8 cellular contexts compared by ENCODE assay signal in the genomic region with DNA sequence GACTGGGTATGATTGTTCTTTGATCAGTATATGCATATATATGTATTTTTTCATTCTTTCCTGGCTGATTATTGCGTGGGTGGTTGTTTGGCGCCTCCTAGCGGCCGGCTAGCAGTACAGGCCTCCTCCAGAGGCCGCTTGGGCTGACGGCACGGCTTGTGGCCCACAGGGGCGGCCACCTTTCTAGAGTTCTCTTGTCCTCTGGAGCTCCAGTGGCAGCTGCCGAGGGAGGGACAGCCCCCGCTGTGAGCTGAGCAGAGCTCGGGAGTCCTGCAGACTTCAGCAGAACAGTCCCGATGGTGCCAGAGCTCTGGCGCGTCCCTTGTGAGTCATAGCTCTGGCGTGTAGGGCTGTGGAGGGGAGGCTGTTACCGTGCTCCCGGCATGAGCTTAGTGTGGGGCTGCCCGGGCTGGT. TPM values are rescaled to one million over a fixed set of nuclear protein-coding genes. Genes with fewer than 3 reads are reported as not detected.
A peak's percentile ranks its signal among the peaks of the same experiment; 100 is the strongest.
DNase-seq lines count a peak whose midpoint lies in the region; ATAC-seq and TF ChIP-seq lines count a peak whose summit lies in the region.

No MANE protein-coding gene starts in this region.

- no peaks in the 10 kb centered on the region for H3K36me3 ChIP-seq in mucosa of descending colon (ENCODE audit: low read depth)

- no peak overlapping the region for H3K27ac Mint-ChIP-seq in stimulated activated memory B cell treated with anti-CD40 and anti-IgM and Interleukin-4, amounts not matched to agents 10 μg/mL and 1 μg/mL and 100 μg/mL, for 72 hours

- ATAC-seq in mucosa of descending colon = peak; percentile 85
- ATAC-seq in stimulated activated memory B cell treated with anti-CD40 and anti-IgM and Interleukin-4, amounts not matched to agents 10 μg/mL and 1 μg/mL and 100 μg/mL, for 72 hours = peak; percentile 80
- no peak for ATAC-seq in HG03432 (IDR thresholded peaks at IDR 0.05; ENCODE audit: unreplicated experiment)

- in situ Hi-C loops in KBM-7 (cut with MboI; ENCODE audit: low pct_unique_long_range_greater_than_20kb, low sequenced_read_pairs) = no loop called here

- no peaks in the 10 kb centered on the region for H3K36me3 Mint-ChIP-seq in stimulated activated memory B cell treated with anti-CD40 and anti-IgM and Interleukin-4, amounts not matched to agents 10 μg/mL and 1 μg/mL and 100 μg/mL, for 72 hours

- no peaks in the 10 kb centered on the region for H3K4me1 Mint-ChIP-seq in stimulated activated memory B cell treated with anti-CD40 and anti-IgM and Interleukin-4, amounts not matched to agents 10 μg/mL and 1 μg/mL and 100 μg/mL, for 72 hours

- peak overlapping the region; percentile 26 for H3K4me3 Mint-ChIP-seq in stimulated activated memory B cell treated with anti-CD40 and anti-IgM and Interleukin-4, amounts not matched to agents 10 μg/mL and 1 μg/mL and 100 μg/mL, for 72 hours

- H3K9me3 Mint-ChIP-seq in stimulated activated memory B cell treated with anti-CD40 and anti-IgM and Interleukin-4, amounts not matched to agents 10 μg/mL and 1 μg/mL and 100 μg/mL, for 72 hours = peaks cover 6% of the 10 kb centered on the region

- DNase-seq in AG09319 (ENCODE audit: extremely low read depth, low read depth) (no peak), KBM-7 (peak; percentile 58), dermis blood vessel endothelial cell (peak; percentile 41), mucosa of descending colon (peak; percentile 32 to 77 (median 58)), HPDE6-E6E7 (ENCODE audit: extremely low spot score) (no peak)
- DNase-seq in activated CD4-positive, alpha-beta T cell treated with anti-CD3 and anti-CD28 coated beads for 4 hours = peak; percentile 51 to 58

- intact Hi-C loops in mucosa of descending colon (cut with DNase I, micrococcal nuclease) = loop anchor here in 1 of 2 donors (5.0 kb wide), 1 partner anchor 281 kb away; no protein-coding TSS in a partner anchor

- H3K9me3 ChIP-seq in mucosa of descending colon = no peaks in the 10 kb centered on the region

- H3K27me3 Mint-ChIP-seq in stimulated activated memory B cell treated with anti-CD40 and anti-IgM and Interleukin-4, amounts not matched to agents 10 μg/mL and 1 μg/mL and 100 μg/mL, for 72 hours = no peaks in the 10 kb centered on the region

- no peak overlapping the region for H3K4me3 ChIP-seq in mucosa of descending colon

- no peaks in the 10 kb centered on the region for H3K4me1 ChIP-seq in mucosa of descending colon (ENCODE audit: low read depth)

- TF ChIP-seq CTCF in AG09319 (IDR thresholded peaks at IDR 0.05; ENCODE audit: low read depth, low read length) (peak; percentile 26), mucosa of descending colon (IDR thresholded peaks at IDR 0.05) (peak; percentile 82)

RNA-seq across cellular contexts. Expression of a gene that starts 22.5 kb away (rescaled TPM):
- total RNA-seq in dermis blood vessel endothelial cell (3.4 and 4.1 TPM in 2 replicates), mucosa of descending colon (10 to 100 TPM; 16.5 to 18.7 (median 16.6) TPM)

Comparison
In these comparisons a context has a peak if more than half of its experiments do, and no peak if none do; other contexts are left out.
1. DNase-seq: peak in KBM-7 (single experiment), activated CD4-positive, alpha-beta T cell treated with anti-CD3 and anti-CD28 coated beads for 4 hours (2 of 2), dermis blood vessel endothelial cell (single experiment) and mucosa of descending colon (3 of 3); none in AG09319 (single experiment) and HPDE6-E6E7 (single experiment).